ENCODE assay signal across 22 cellular contexts in genomic region chr5:165310031-165310430, GRCh38.
DNase-seq lines count a peak whose midpoint lies in the region; FAIRE-seq and TF ChIP-seq lines count a peak whose summit lies in the region.
"Had no signal": no experiment of that assay in that cellular context is flagged by ENCODE, and none has a peak within 500 bp of the region (broad histone marks: within the 10 kb centered on the region; RNA-seq: fewer than 3 reads in every experiment).

No MANE protein-coding gene starts in this region.

- no CpG with 5 or more reads among the region's 2 CpGs for WGBS in mesendoderm (ENCODE audit: extremely low coverage, insufficient coverage, low lambda C conversion rate)

- H4K20me1 ChIP-seq in keratinocyte (ENCODE audit: control insufficient read depth, extremely low read depth, insufficient read depth, low read length): no peaks in the 10 kb centered on the region
- H4K20me1 ChIP-seq: BLaER1 had no signal

- no peaks in the 10 kb centered on the region for H3K9me1 ChIP-seq in keratinocyte (ENCODE audit: control insufficient read depth, extremely low read depth, insufficient read depth, low read length)

- DNase-seq in MCF 10A (ENCODE audit: unreplicated experiment) (peak; percentile 20), breast epithelium (ENCODE audit: low spot score in 2 of 2) (no peak), epithelial cell of esophagus (ENCODE audit: low read depth) (peak; percentile 52), keratinocyte (ENCODE audit: low read depth, low spot score) (no peak), mesendoderm (no peak)
- no peak for DNase-seq in activated naive CD4-positive, alpha-beta T cell (lab: John Stamatoyannopoulos, UW)
- DNase-seq: CD4-positive, alpha-beta T cell; CD8-positive, alpha-beta memory T cell; DMS 273 treated with DMSO at 0.1 percent for 48 hours; DMS79; EL; GDM1; H9 had no signal

- H3K56ac ChIP-seq in mesendoderm (ENCODE audit: low read length): no peak overlapping the region

- dilution Hi-C loops in keratinocyte (cut with MboI; ENCODE audit: extremely low pct_ligation_motif_present, low sequenced_read_pairs): no loop called here

- H3K4me3 ChIP-seq in breast epithelium (no peak overlapping the region), epithelial cell of esophagus (ENCODE audit: low read length) (no peak overlapping the region), keratinocyte (ENCODE audit: control insufficient read depth in 2 of 3, extremely low read depth in 1 of 3, insufficient read depth in 2 of 3, low read depth in 1 of 3, low read length in 3 of 3) (no peak overlapping the region), mesendoderm (ENCODE audit: low read length) (no peak overlapping the region)
- H3K4me3 ChIP-seq: BLaER1, GM12878, GM23338 had no signal

- H2BK15ac ChIP-seq in mesendoderm (replicated peaks; ENCODE audit: low read depth): no peak overlapping the region

- H4K8ac ChIP-seq in mesendoderm (ENCODE audit: low read depth, low read length): no peak overlapping the region

- H3K23ac ChIP-seq in mesendoderm (ENCODE audit: low read length): no peak overlapping the region

- CTCF ChIA-PET in MCF 10A (lab: Yijun Ruan, JAX): no interaction called here

- no peak overlapping the region for H3K4ac ChIP-seq in mesendoderm (ENCODE audit: low read depth, low read length)

- no peak overlapping the region for H2BK120ac ChIP-seq in mesendoderm (ENCODE audit: low read depth, low read length)

- intact Hi-C loops in MCF 10A (cut with micrococcal nuclease): no loop called here
- intact Hi-C loops in breast epithelium (cut with DNase I; ENCODE audit: low total_unique reads): no loop called here

- H4K5ac ChIP-seq in mesendoderm (ENCODE audit: low read length): no peak overlapping the region

- no TSS peak for BruUV-seq in MCF 10A (replicated peaks; lab: Mats Ljungman, UMichigan)

- no peaks in the 10 kb centered on the region for H3K36me3 ChIP-seq in breast epithelium
- no peaks in the 10 kb centered on the region for H3K36me3 ChIP-seq in keratinocyte (ENCODE audit: control insufficient read depth in 2 of 2, extremely low read depth in 1 of 2, insufficient read depth in 2 of 2, low read length in 2 of 2)
- H3K36me3 ChIP-seq in mesendoderm (ENCODE audit: control insufficient read depth, insufficient read depth, low read length): no peaks in the 10 kb centered on the region
- H3K36me3 ChIP-seq: BLaER1 had no signal

- H3K9me3 ChIP-seq in breast epithelium (no peaks in the 10 kb centered on the region), keratinocyte (ENCODE audit: control insufficient read depth, low read depth, low read length) (no peaks in the 10 kb centered on the region)
- H3K9me3 ChIP-seq: BLaER1 had no signal

- no peaks in the 10 kb centered on the region for H3K27me3 Mint-ChIP-seq in MCF 10A (ENCODE audit: insufficient read depth, unreplicated experiment)
- H3K27me3 Mint-ChIP-seq: B cell; CD4-positive, alpha-beta T cell; CD8-positive, alpha-beta memory T cell had no signal

- H3K27ac Mint-ChIP-seq in MCF 10A (ENCODE audit: low read depth, unreplicated experiment): no peak overlapping the region
- H3K27ac Mint-ChIP-seq: B cell; CD4-positive, alpha-beta T cell; CD8-positive, alpha-beta memory T cell; GM23338 had no signal

- no peak overlapping the region for H2BK5ac ChIP-seq in mesendoderm (ENCODE audit: low read length)

- FAIRE-seq in keratinocyte (lab: Jason Lieb, UNC): peak; percentile 48
- FAIRE-seq: A204.1, D721Med, GM12878, GM19239 had no signal

- H3K9ac ChIP-seq in keratinocyte (ENCODE audit: control insufficient read depth, extremely low read depth, insufficient read depth, low read length): no peak overlapping the region
- no peak overlapping the region for H3K9ac ChIP-seq in mesendoderm (ENCODE audit: low read length)
- H3K9ac ChIP-seq: BLaER1 had no signal

- H2AFZ ChIP-seq in keratinocyte (ENCODE audit: control insufficient read depth, low read length): no peak overlapping the region
- H2AFZ ChIP-seq: GM23338 had no signal

- H3K79me2 ChIP-seq in keratinocyte (ENCODE audit: control insufficient read depth, insufficient read depth, low read length) (no peaks in the 10 kb centered on the region), mesendoderm (ENCODE audit: control insufficient read depth, insufficient read depth, low read length) (no peaks in the 10 kb centered on the region)

- H3K4me1 Mint-ChIP-seq in MCF 10A (ENCODE audit: insufficient read depth, unreplicated experiment): peaks cover 8% of the 10 kb centered on the region
- H3K4me1 Mint-ChIP-seq: B cell; CD8-positive, alpha-beta memory T cell; GM23338 had no signal

- H3K27me3 ChIP-seq in breast epithelium (no peaks in the 10 kb centered on the region), keratinocyte (ENCODE audit: control insufficient read depth, extremely low read depth, insufficient read depth, low read length) (no peaks in the 10 kb centered on the region), mesendoderm (ENCODE audit: insufficient read depth, low read length, poor library complexity) (no peaks in the 10 kb centered on the region)
- H3K27me3 ChIP-seq: BLaER1 had no signal

- H3K18ac ChIP-seq in mesendoderm (ENCODE audit: low read length): no peak overlapping the region

- H3K36me3 Mint-ChIP-seq in MCF 10A (ENCODE audit: insufficient read depth, unreplicated experiment): no peaks in the 10 kb centered on the region
- H3K36me3 Mint-ChIP-seq: CD8-positive, alpha-beta memory T cell had no signal

- no peaks in the 10 kb centered on the region for H3K79me1 ChIP-seq in mesendoderm (ENCODE audit: low read length)

- no peak for TF ChIP-seq CTCF in MCF 10A (IDR thresholded peaks at IDR 0.05; ENCODE audit: unreplicated experiment)
- no peak for TF ChIP-seq CTCF in breast epithelium (IDR thresholded peaks at IDR 0.05)
- peak; percentile 17 for TF ChIP-seq CTCF in epithelial cell of esophagus (IDR thresholded peaks at IDR 0.05; ENCODE audit: insufficient read depth, low read depth, low read length, missing control alignments)
- TF ChIP-seq CTCF in keratinocyte (optimal IDR thresholded peaks at IDR 0.05 in 1 of 3, IDR thresholded peaks at IDR 0.05 in 1 of 3, conservative IDR thresholded peaks at IDR 0.05 in 1 of 3; ENCODE audit: extremely low read depth in 1 of 3, insufficient read depth in 2 of 3, low read length in 3 of 3): peak in 1 of 3 experiments; percentile 13

- H2AK5ac ChIP-seq in mesendoderm (ENCODE audit: low read length): no peak overlapping the region

- POLR2A ChIA-PET in MCF 10A (lab: Yijun Ruan, JAX): interaction anchor here (0.7 kb wide), 1 partner anchor 676 kb away, joined by 3 read pairs; no protein-coding TSS in a partner anchor

- H3K9me3 Mint-ChIP-seq in MCF 10A (ENCODE audit: unreplicated experiment): peaks cover 7% of the 10 kb centered on the region
- H3K9me3 Mint-ChIP-seq: GM23338 had no signal

- no peak overlapping the region for H3K4me3 Mint-ChIP-seq in MCF 10A (ENCODE audit: unreplicated experiment)
- H3K4me3 Mint-ChIP-seq: B cell; CD4-positive, alpha-beta T cell; CD8-positive, alpha-beta memory T cell; GM23338; H9 had no signal

- H3K4me1 ChIP-seq in breast epithelium: no peaks in the 10 kb centered on the region
- H3K4me1 ChIP-seq in keratinocyte (ENCODE audit: control insufficient read depth, extremely low read depth, insufficient read depth, low read length): peaks cover 10% of the 10 kb centered on the region
- no peaks in the 10 kb centered on the region for H3K4me1 ChIP-seq in mesendoderm (ENCODE audit: control insufficient read depth, low read depth, low read length)
- H3K4me1 ChIP-seq: BLaER1 had no signal

- TF ChIP-seq POLR2A in breast epithelium (IDR thresholded peaks at IDR 0.05): no peak

- no peak overlapping the region for H3K4me2 ChIP-seq in keratinocyte (ENCODE audit: control insufficient read depth, extremely low read depth, insufficient read depth, low read depth, low read length)
- H3K4me2 ChIP-seq in mesendoderm (ENCODE audit: low read length): no peak overlapping the region
- H3K4me2 ChIP-seq: BLaER1, GM23338 had no signal

- H3K27ac ChIP-seq in breast epithelium (no peak overlapping the region), keratinocyte (ENCODE audit: control insufficient read depth, insufficient read depth, low read length) (peak overlapping the region; percentile 25), mesendoderm (ENCODE audit: low read depth, low read length) (no peak overlapping the region)
- H3K27ac ChIP-seq: 22Rv1, BLaER1, C4-2B had no signal

Comparison
In these comparisons a context has a peak if more than half of its experiments do, and no peak if none do; other contexts are left out.
1. DNase-seq: peak in MCF 10A (single experiment) and epithelial cell of esophagus (single experiment); none in breast epithelium (0 of 2), keratinocyte (single experiment), activated naive CD4-positive, alpha-beta T cell (0 of 4) and mesendoderm (single experiment).